ENCODE assay signal across 8 cellular contexts in genomic region chr16:68309798-68310197, GRCh38. TPM values are rescaled to one million over a fixed set of nuclear protein-coding genes. Genes with fewer than 3 reads are reported as not detected.
DNase-seq lines count a peak whose midpoint lies in the region; ATAC-seq and TF ChIP-seq lines count a peak whose summit lies in the region.

No MANE protein-coding gene starts in this region.

- H2AFZ ChIP-seq in HCT116 (ENCODE audit: low read depth, low read length, poor library complexity, severe bottlenecking) = no peak overlapping the region

- H3K4me3 ChIP-seq in HCT116 (replicated peaks in 1 of 2; ENCODE audit: low read depth in 1 of 2, low read length in 2 of 2) = peak overlapping the region; percentile 96 to 97
- peak overlapping the region; percentile 61 to 98 (median 91) for H3K4me3 ChIP-seq in skin epidermis
- peak overlapping the region in 1 of 2 donors; percentile 73 for H3K4me3 ChIP-seq in aorta (ENCODE audit: low read length in 2 of 2)

- peak overlapping the region; percentile 2 for H3K27ac Mint-ChIP-seq in glutamatergic neuron (ENCODE audit: unreplicated experiment)

- peaks cover 9% of the 10 kb centered on the region for H3K4me1 Mint-ChIP-seq in glutamatergic neuron (ENCODE audit: low read depth, unreplicated experiment)

- ATAC-seq in HCT116 (no peak), aorta (ENCODE audit: low FRiP score) (no peak)

- RAD21 ChIA-PET in HCT116 (lab: Charles Lee; ENCODE audit: low non-redundant PET in 1 of 2, low total read pairs in 2 of 2, uncharacterized antibody in 2 of 2, unreplicated experiment in 2 of 2) = no interaction called here

- no peaks in the 10 kb centered on the region for H3K9me3 ChIP-seq in HCT116 (ENCODE audit: control insufficient read depth in 1 of 2, insufficient read depth in 1 of 2, low read depth in 1 of 2, low read length in 2 of 2)
- no peaks in the 10 kb centered on the region for H3K9me3 ChIP-seq in aorta (ENCODE audit: control insufficient read depth, low read length)

- peaks cover 88% of the 10 kb centered on the region for H3K79me2 ChIP-seq in HCT116 (ENCODE audit: insufficient read depth, low read length)

- peak overlapping the region; percentile 88 for H3K4me2 ChIP-seq in HCT116 (ENCODE audit: low read length)

- TF ChIP-seq CTCF in HCT116 (IDR thresholded peaks at IDR 0.05 in 2 of 3, conservative IDR thresholded peaks at IDR 0.05 in 1 of 3; ENCODE audit: borderline replicate concordance in 1 of 3, insufficient read depth in 1 of 3, low read depth in 2 of 3, low read length in 2 of 3) (no peak), VCaP (conservative IDR thresholded peaks at IDR 0.05) (no peak), glutamatergic neuron (IDR thresholded peaks at IDR 0.05; ENCODE audit: partially characterized antibody, unreplicated experiment) (no peak), GM20000 (IDR thresholded peaks at IDR 0.05; ENCODE audit: extremely low read depth, missing control alignments) (no peak)

- intact Hi-C loops in HCT116 (cut with micrococcal nuclease) (loop anchor here (2.0 to 5.0 kb wide), 2 partner anchors 42 to 75 kb away; no protein-coding TSS in a partner anchor), aorta (cut with DNase I) (loop anchor here (5.0 kb wide), 2 partner anchors 47 to 62 kb away; partner anchors contain the start of genes PLA2G15 (in 1 of the 2) and SLC7A6 (in 1 of the 2))

- no peaks in the 10 kb centered on the region for H3K36me3 Mint-ChIP-seq in glutamatergic neuron (ENCODE audit: unreplicated experiment)

- no peaks in the 10 kb centered on the region for H3K9me2 ChIP-seq in HCT116 (ENCODE audit: insufficient read depth)

- H3K36me3 ChIP-seq in HCT116 (ENCODE audit: control insufficient read depth in 1 of 2, insufficient read depth in 2 of 2, low read length in 2 of 2) (peaks cover 12 to 20% of the 10 kb centered on the region in 2 experiments; a peak in 2 of 4 replicates), aorta (ENCODE audit: control insufficient read depth in 1 of 2, insufficient read depth in 2 of 2, low read length in 1 of 2) (peaks cover 0 to 5% of the 10 kb centered on the region in 2 donors)

- no TSS peak for BruUV-seq in HCT116 (replicated peaks; lab: Mats Ljungman, UMichigan)

- H3K9me3 Mint-ChIP-seq in glutamatergic neuron (ENCODE audit: unreplicated experiment) = peaks cover 3% of the 10 kb centered on the region

- H4K20me1 ChIP-seq in HCT116 (ENCODE audit: insufficient read depth) = no peaks in the 10 kb centered on the region

- POLR2A ChIA-PET in HCT116 (lab: Charles Lee) = no interaction called here

- 45 to 48% methylated on average over 6 of the region's 6 CpGs for WGBS in aorta, 2 donors

- peak overlapping the region; percentile 70 for H3K27ac ChIP-seq in HCT116 (ENCODE audit: low read depth, low read length)
- peak overlapping the region; percentile 68; the same call in 1 of the 2 replicates for H3K27ac ChIP-seq in VCaP
- peak overlapping the region in 18 of 21 experiments; percentile 64 to 94 (median 87) for H3K27ac ChIP-seq in skin epidermis
- no peak overlapping the region for H3K27ac ChIP-seq in aorta (ENCODE audit: low read depth in 1 of 2, low read length in 2 of 2)

- DNase-seq in HCT116 (ENCODE audit: low read depth, low spot score) = no peak
- DNase-seq in glutamatergic neuron = no peak
- no peak for DNase-seq in GM20000 (ENCODE audit: low spot score)
- no peak for DNase-seq in stimulated activated CD4-positive, alpha-beta T cell treated with anti-CD3 and anti-CD28 coated beads, Interleukin-4, amount 100 ng/mL, for 24 hours
- no peak for DNase-seq in aorta
- no peak for DNase-seq in mucosa of gallbladder (ENCODE audit: low spot score)

- H3K27me3 ChIP-seq in HCT116 (ENCODE audit: insufficient read depth, low read length) (no peaks in the 10 kb centered on the region), aorta (ENCODE audit: control insufficient read depth in 1 of 2, insufficient read depth in 2 of 2, low read length in 1 of 2) (no peaks in the 10 kb centered on the region)

- no peak for TF ChIP-seq RAD21 in HCT116 (IDR thresholded peaks at IDR 0.05; ENCODE audit: low read depth)

- H3K4me1 ChIP-seq in HCT116 (ENCODE audit: control insufficient read depth in 1 of 2, insufficient read depth in 2 of 2, low read length in 2 of 2) (peaks cover 7 to 17% of the 10 kb centered on the region in 2 experiments; a peak in 3 of 4 replicates), aorta (ENCODE audit: control insufficient read depth in 1 of 2, insufficient read depth in 2 of 2, low read length in 2 of 2) (peaks cover 0 to 6% of the 10 kb centered on the region in 2 donors)

- TF ChIP-seq POLR2A in HCT116 (IDR thresholded peaks at IDR 0.05; ENCODE audit: borderline replicate concordance, extremely low read depth, insufficient read depth, insufficient read length) = no peak

- H3K27me3 Mint-ChIP-seq in glutamatergic neuron (ENCODE audit: unreplicated experiment) = no peaks in the 10 kb centered on the region

- CTCF ChIA-PET in HCT116 (lab: Charles Lee) = no interaction called here

- H3K4me3 Mint-ChIP-seq in glutamatergic neuron (ENCODE audit: unreplicated experiment) = peak overlapping the region; percentile 90

- H3K9ac ChIP-seq in HCT116 (ENCODE audit: low read length) = peak overlapping the region; percentile 84

TF ChIP-seq in HCT116, 20 proteins besides CTCF, POLR2A, EP300 and RAD21:
- TF ChIP-seq SRF (IDR thresholded peaks at IDR 0.05; ENCODE audit: low read depth) (no peak), YY1 (IDR thresholded peaks at IDR 0.05; ENCODE audit: extremely low read depth, insufficient replicate concordance, low read depth, low read length) (no peak), JUND (IDR thresholded peaks at IDR 0.05) (no peak), POLR2AphosphoS5 (IDR thresholded peaks at IDR 0.05; ENCODE audit: low read depth, low read length) (no peak), CBX3 (IDR thresholded peaks at IDR 0.05; ENCODE audit: low read depth) (no peak)

RNA-seq across cellular contexts. Expression of gene SLC7A6OS, which starts 0.9 kb away (rescaled TPM):
- 16.4 TPM for total RNA-seq in HCT116 (2021; ENCODE audit: unreplicated experiment)
- polyA plus RNA-seq in HCT116 (2012) = 8.4 and 9.2 TPM in 2 replicates
- 25.2 TPM for total RNA-seq in glutamatergic neuron (ENCODE audit: unreplicated experiment)
- total RNA-seq in aorta = 10 to 100 TPM; 13.7 to 21.1 TPM
- polyA plus RNA-seq in aorta = 1 to 10 TPM; 4.0 to 8.3 TPM
- 15.6 TPM for total RNA-seq in mucosa of gallbladder

RNA-seq across cellular contexts. Expression of gene PRMT7, which starts 1.0 kb away (rescaled TPM):
- 34.4 TPM for total RNA-seq in HCT116 (2021; ENCODE audit: unreplicated experiment)
- 24.3 and 27.7 TPM in 2 replicates for polyA plus RNA-seq in HCT116 (2012)
- 62.7 TPM for total RNA-seq in glutamatergic neuron (ENCODE audit: unreplicated experiment)
- total RNA-seq in aorta = 10 to 100 TPM; 21.4 to 41.7 TPM
- polyA plus RNA-seq in aorta = 10 to 100 TPM; 11.0 to 99.2 TPM
- 34.3 TPM for total RNA-seq in mucosa of gallbladder

RNA-seq across cellular contexts. Expression of gene SLC7A6, which starts 45.5 kb away (rescaled TPM):
- total RNA-seq in HCT116 (2021; ENCODE audit: unreplicated experiment) (28.5 TPM), glutamatergic neuron (ENCODE audit: unreplicated experiment) (78.1 TPM), aorta (10 to 100 TPM; 47.0 to 52.4 TPM), mucosa of gallbladder (13.6 TPM)
- polyA plus RNA-seq in HCT116 (2012) = 8.3 and 9.1 TPM in 2 replicates
- 10 to 100 TPM in 1 of 2 donors, 1 to 10 TPM in 1; 2.4 to 12.8 TPM for polyA plus RNA-seq in aorta

Comparison
In these comparisons a context has a peak if more than half of its experiments do, and no peak if none do; other contexts are left out.
1. H3K27ac ChIP-seq: peak in HCT116 (single experiment), VCaP (single experiment) and skin epidermis (18 of 21); none in aorta (0 of 2).